ENCODE assay signal across 8 cellular contexts in genomic region chr1:44571712-44572571, GRCh38.
DNase-seq lines count a peak whose midpoint lies in the region; ATAC-seq and TF ChIP-seq lines count a peak whose summit lies in the region.

No MANE protein-coding gene starts in this region.

- TF ChIP-seq RAD21 in Ishikawa (IDR thresholded peaks at IDR 0.05; ENCODE audit: low read depth) = peak; percentile 45; the same call in 1 of the 2 replicates

- DNase-seq in NCI-H82 (lab: John Stamatoyannopoulos, UW) (peak; percentile 65), NCI-H82 treated with DMSO at 0.1 percent for 48 hours (lab: John Stamatoyannopoulos, UW; ENCODE audit: unreplicated experiment) (no peak), astrocyte of the cerebellum (ENCODE audit: low read depth) (no peak), medulla oblongata (ENCODE audit: extremely low spot score) (peak; percentile 72), iPS-NIHi7 (ENCODE audit: extremely low spot score) (no peak), NK-92 (lab: John Stamatoyannopoulos, UW; ENCODE audit: unreplicated experiment) (no peak)

- no peak for TF ChIP-seq EP300 in Ishikawa (IDR thresholded peaks at IDR 0.05; ENCODE audit: borderline replicate concordance)

- ATAC-seq in GM19455 (IDR thresholded peaks at IDR 0.05; ENCODE audit: unreplicated experiment) = no peak

- in situ Hi-C loops in astrocyte of the cerebellum (cut with HindIII; ENCODE audit: low sequenced_read_pairs) = no loop called here

- peak; percentile 42 for TF ChIP-seq CTCF in astrocyte of the cerebellum (IDR thresholded peaks at IDR 0.05; ENCODE audit: low read depth, low read length, missing control alignments)

- H3K4me3 ChIP-seq in astrocyte of the cerebellum (ENCODE audit: low read depth, low read length) = no peak overlapping the region

TF ChIP-seq in Ishikawa, 13 proteins besides CTCF, POLR2A, EP300 and RAD21:
- peak; percentile 52; the same call in 1 of the 2 replicates for TF ChIP-seq USF1 (IDR thresholded peaks at IDR 0.05)
- no peak for TF ChIP-seq YY1 (IDR thresholded peaks at IDR 0.05; ENCODE audit: low read depth)
TF ChIP-seq in Ishikawa: peak in this region for 1.

Comparison
In these comparisons a context has a peak if more than half of its experiments do, and no peak if none do; other contexts are left out.
1. DNase-seq: peak in NCI-H82 (single experiment) and medulla oblongata (single experiment); none in NCI-H82 treated with DMSO at 0.1 percent for 48 hours (single experiment), astrocyte of the cerebellum (single experiment), iPS-NIHi7 (single experiment) and NK-92 (single experiment).